12 cellular contexts compared by ENCODE assay signal in the genomic region with DNA sequence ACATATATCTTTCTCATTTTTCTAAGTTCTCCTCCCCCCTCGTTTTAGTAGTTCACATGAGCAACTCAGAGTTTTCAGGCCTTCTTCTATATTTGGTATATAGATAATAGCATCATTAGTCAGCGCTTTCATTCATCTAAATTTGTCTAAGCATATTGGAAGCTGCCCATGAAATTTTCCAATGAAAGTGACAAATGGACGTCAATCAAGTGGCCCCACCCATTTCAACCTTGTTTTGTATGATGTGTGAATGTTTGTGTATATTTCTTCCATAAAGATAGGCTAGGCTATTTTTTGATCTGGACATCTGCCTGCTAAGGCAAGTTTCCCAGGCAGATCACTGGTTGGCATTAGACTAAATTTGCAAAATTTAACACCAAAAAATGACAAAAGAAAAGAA.
DNase-seq lines count a peak whose midpoint lies in the region; ATAC-seq and TF ChIP-seq lines count a peak whose summit lies in the region.
"Had no signal": no experiment of that assay in that cellular context is flagged by ENCODE, and none has a peak within 500 bp of the region (broad histone marks: within the 10 kb centered on the region; RNA-seq: fewer than 3 reads in every experiment).

No MANE protein-coding gene starts in this region.

- H2AFZ ChIP-seq in mammary epithelial cell (ENCODE audit: low read depth, low read length) = no peak overlapping the region

- no TSS peak for BruUV-seq in mammary epithelial cell (replicated peaks; lab: Mats Ljungman, UMichigan)

- no peak overlapping the region for H3K9ac ChIP-seq in mammary epithelial cell (ENCODE audit: insufficient read depth, low read length)

- peak overlapping the region; percentile 78 for H3K4me2 ChIP-seq in mammary epithelial cell (ENCODE audit: insufficient read depth, low read depth, low read length)

- no peaks in the 10 kb centered on the region for H3K27me3 ChIP-seq in mammary epithelial cell (ENCODE audit: insufficient read depth, low read length)

- H3K36me3 Mint-ChIP-seq in osteocyte (ENCODE audit: unreplicated experiment) = no peaks in the 10 kb centered on the region
- H3K36me3 Mint-ChIP-seq in T-helper 2 cell treated with Interferon-gamma antibody and Interleukin-4, amounts not matched to agents 5 μg/mL and 100 μg/mL, for 36 hours (ENCODE audit: low read depth) = peaks cover 3% of the 10 kb centered on the region

- peak; percentile 20 to 47 for DNase-seq in NCI-H2081 (lab: John Stamatoyannopoulos, UW)
- DNase-seq in NCI-H2081 treated with DMSO at 0.1 percent for 48 hours (lab: John Stamatoyannopoulos, UW) = no peak
- peak; percentile 71 for DNase-seq in LNCaP clone FGC (ENCODE audit: low read depth)
- no peak for DNase-seq in mammary epithelial cell
- DNase-seq in osteocyte (ENCODE audit: extremely low spot score, unreplicated experiment) = no peak
- DNase-seq in T-helper 2 cell treated with Interferon-gamma antibody and Interleukin-4, amounts not matched to agents 5 μg/mL and 100 μg/mL, for 36 hours (ENCODE audit: low spot score) = no peak
- no peak for DNase-seq in DMS153 treated with DMSO at 0.1 percent for 48 hours (lab: John Stamatoyannopoulos, UW; ENCODE audit: unreplicated experiment)
- DNase-seq: activated naive CD4-positive, alpha-beta T cell treated with anti-CD3 and anti-CD28 coated beads, Interleukin-2, amount 50 U/mL, for 16 hours; islet precursor cell; NCI-H1930 had no signal

- H3K27me3 Mint-ChIP-seq in osteocyte (ENCODE audit: unreplicated experiment) = no peaks in the 10 kb centered on the region
- no peaks in the 10 kb centered on the region for H3K27me3 Mint-ChIP-seq in T-helper 2 cell treated with Interferon-gamma antibody and Interleukin-4, amounts not matched to agents 5 μg/mL and 100 μg/mL, for 36 hours (ENCODE audit: low read depth)

- H3K4me3 Mint-ChIP-seq in osteocyte (ENCODE audit: unreplicated experiment) = no peak overlapping the region
- no peak overlapping the region for H3K4me3 Mint-ChIP-seq in T-helper 2 cell treated with Interferon-gamma antibody and Interleukin-4, amounts not matched to agents 5 μg/mL and 100 μg/mL, for 36 hours

- WGBS in mammary epithelial cell (ENCODE audit: low coverage, missing lambda C conversion rate) = 64% methylated on average over 3 of the region's 3 CpGs

- H3K9me3 ChIP-seq in mammary epithelial cell (replicated peaks; ENCODE audit: insufficient read depth, low read length) = no peaks in the 10 kb centered on the region

- no peaks in the 10 kb centered on the region for H4K20me1 ChIP-seq in mammary epithelial cell (ENCODE audit: insufficient read depth, low read length)

- no peaks in the 10 kb centered on the region for H3K36me3 ChIP-seq in mammary epithelial cell (ENCODE audit: insufficient read depth, low read length)

- peaks cover 55% of the 10 kb centered on the region for H3K4me1 ChIP-seq in mammary epithelial cell (ENCODE audit: insufficient read depth, low read length)

- peak overlapping the region; percentile 4 for H3K27ac Mint-ChIP-seq in osteocyte (ENCODE audit: unreplicated experiment)
- no peak overlapping the region for H3K27ac Mint-ChIP-seq in T-helper 2 cell treated with Interferon-gamma antibody and Interleukin-4, amounts not matched to agents 5 μg/mL and 100 μg/mL, for 36 hours

- no peaks in the 10 kb centered on the region for H3K9me3 Mint-ChIP-seq in osteocyte (ENCODE audit: unreplicated experiment)
- no peaks in the 10 kb centered on the region for H3K9me3 Mint-ChIP-seq in T-helper 2 cell treated with Interferon-gamma antibody and Interleukin-4, amounts not matched to agents 5 μg/mL and 100 μg/mL, for 36 hours

- dilution Hi-C loops in mammary epithelial cell (cut with HindIII; ENCODE audit: low sequenced_read_pairs) = no loop called here

- peak overlapping the region; percentile 43 for H3K27ac ChIP-seq in mammary epithelial cell (ENCODE audit: insufficient read depth, low read depth, low read length)

- no peak for ATAC-seq in HG02610 (IDR thresholded peaks at IDR 0.05; ENCODE audit: unreplicated experiment)
- ATAC-seq: Panc1 had no signal

- H3K4me1 Mint-ChIP-seq in osteocyte (ENCODE audit: unreplicated experiment) = peaks cover 58% of the 10 kb centered on the region
- peaks cover 40% of the 10 kb centered on the region for H3K4me1 Mint-ChIP-seq in T-helper 2 cell treated with Interferon-gamma antibody and Interleukin-4, amounts not matched to agents 5 μg/mL and 100 μg/mL, for 36 hours (ENCODE audit: low read depth)

- no peak overlapping the region for H3K4me3 ChIP-seq in LNCaP clone FGC (ENCODE audit: low read depth, low read length)
- H3K4me3 ChIP-seq in mammary epithelial cell (replicated peaks in 1 of 3; ENCODE audit: insufficient read depth in 1 of 3, low read depth in 2 of 3, low read length in 3 of 3) = no peak overlapping the region

- intact Hi-C loops in mammary epithelial cell (cut with micrococcal nuclease) = loop anchor here (5.0 kb wide), 3 partner anchors 117 to 428 kb away; a partner anchor contains a TSS

- TF ChIP-seq CTCF in LNCaP clone FGC (IDR thresholded peaks at IDR 0.05; ENCODE audit: control insufficient read depth, extremely low read depth, insufficient read depth) (no peak), mammary epithelial cell (conservative IDR thresholded peaks at IDR 0.05 in 1 of 2, IDR thresholded peaks at IDR 0.05 in 1 of 2; ENCODE audit: extremely low read depth in 1 of 2, insufficient read depth in 1 of 2, low read depth in 1 of 2, low read length in 2 of 2) (no peak), osteocyte (IDR thresholded peaks at IDR 0.05) (no peak)

- in situ Hi-C loops in mammary epithelial cell (cut with MboI; ENCODE audit: low sequenced_read_pairs in 2 of 2) = loop anchor here in 1 of 2 donors (5.0 kb wide), 1 partner anchor 103 kb away; a partner anchor contains a TSS

- CTCF ChIA-PET in mammary epithelial cell (lab: Charles Lee; ENCODE audit: low non-redundant PET) = no interaction called here

- H3K79me2 ChIP-seq in mammary epithelial cell (ENCODE audit: insufficient read depth, low read length) = no peaks in the 10 kb centered on the region

Comparison
In these comparisons a context has a peak if more than half of its experiments do, and no peak if none do; other contexts are left out.
1. DNase-seq: peak in NCI-H2081 (2 of 2) and LNCaP clone FGC (single experiment); none in NCI-H2081 treated with DMSO at 0.1 percent for 48 hours (single experiment), mammary epithelial cell (single experiment), osteocyte (single experiment), T-helper 2 cell treated with Interferon-gamma antibody and Interleukin-4, amounts not matched to agents 5 μg/mL and 100 μg/mL, for 36 hours (single experiment) and DMS153 treated with DMSO at 0.1 percent for 48 hours (single experiment).